Comparison of ENCODE assay signal across 1 cellular context in genomic region chr15:67422296-67422695, GRCh38.
TF ChIP-seq lines count a peak whose summit lies in the region.

No MANE protein-coding gene starts in this region.

TF ChIP-seq in HCT116, 20 proteins besides CTCF, POLR2A, EP300 and RAD21 (continued from another document):
- TF ChIP-seq, protein P1, sequence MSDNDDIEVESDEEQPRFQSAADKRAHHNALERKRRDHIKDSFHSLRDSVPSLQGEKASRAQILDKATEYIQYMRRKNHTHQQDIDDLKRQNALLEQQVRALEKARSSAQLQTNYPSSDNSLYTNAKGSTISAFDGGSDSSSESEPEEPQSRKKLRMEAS (IDR thresholded peaks at IDR 0.05): no peak
- TF ChIP-seq ZFX (IDR thresholded peaks at IDR 0.05) (no peak), CBX3 (IDR thresholded peaks at IDR 0.05; ENCODE audit: low read depth) (no peak), FOSL1 (IDR thresholded peaks at IDR 0.05; ENCODE audit: low read depth) (no peak), ZNF274 (IDR thresholded peaks at IDR 0.05; ENCODE audit: low read depth, low read length) (no peak), JUND (IDR thresholded peaks at IDR 0.05) (no peak)
- TF ChIP-seq, protein P2, sequence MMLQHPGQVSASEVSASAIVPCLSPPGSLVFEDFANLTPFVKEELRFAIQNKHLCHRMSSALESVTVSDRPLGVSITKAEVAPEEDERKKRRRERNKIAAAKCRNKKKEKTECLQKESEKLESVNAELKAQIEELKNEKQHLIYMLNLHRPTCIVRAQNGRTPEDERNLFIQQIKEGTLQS (IDR thresholded peaks at IDR 0.05): no peak
